Comparison of ENCODE assay signal across 1 cellular context in the genomic region with DNA sequence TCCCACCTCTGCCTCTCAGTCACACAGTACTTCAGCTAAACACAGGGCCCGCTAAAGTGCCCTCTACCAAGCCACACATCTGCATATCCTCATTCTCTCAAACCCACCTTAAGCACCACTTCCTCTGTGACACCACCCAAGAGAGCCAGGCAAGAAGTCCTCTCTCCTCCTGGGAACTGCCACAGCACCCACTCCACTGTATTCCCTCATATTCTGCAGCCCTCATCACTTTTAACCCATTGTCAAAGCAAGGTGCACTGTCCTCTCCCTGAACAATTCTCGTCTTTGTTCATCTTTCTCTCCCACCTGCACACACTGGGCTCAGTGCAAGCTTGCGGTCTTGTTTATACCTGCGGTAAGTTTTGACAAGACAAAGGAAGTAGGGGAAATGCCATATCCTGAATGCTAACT.
TF ChIP-seq lines count a peak whose summit lies in the region.

No MANE protein-coding gene starts in this region.

TF ChIP-seq in GM12878, 131 proteins besides CTCF, POLR2A, EP300 and RAD21 (continued from another document and continues in another):
- TF ChIP-seq NKRF (conservative IDR thresholded peaks at IDR 0.05) (no peak), TBL1XR1 (IDR thresholded peaks at IDR 0.05; ENCODE audit: low read depth, low read length) (no peak), E2F8 (IDR thresholded peaks at IDR 0.05; ENCODE audit: low read depth, partially characterized antibody) (no peak), REST (IDR thresholded peaks at IDR 0.05; ENCODE audit: low read depth, low read length) (no peak), NRF1 (conservative IDR thresholded peaks at IDR 0.05; ENCODE audit: low read depth, low read length) (no peak), SMC3 (IDR thresholded peaks at IDR 0.05; ENCODE audit: borderline replicate concordance, low read length) (no peak), DPF2 (IDR thresholded peaks at IDR 0.05) (peak; percentile 79), MEF2A (IDR thresholded peaks at IDR 0.05; ENCODE audit: insufficient read depth, low read depth, low read length) (no peak), ZNF207 (IDR thresholded peaks at IDR 0.05; ENCODE audit: borderline replicate concordance) (no peak), ZNF274 (IDR thresholded peaks at IDR 0.05; ENCODE audit: insufficient read depth, insufficient read length) (no peak), ZSCAN29 (IDR thresholded peaks at IDR 0.05) (no peak), STAT3 (IDR thresholded peaks at IDR 0.05; ENCODE audit: low read depth, low read length) (no peak), NFXL1 (IDR thresholded peaks at IDR 0.05; ENCODE audit: borderline replicate concordance) (no peak), CEBPB (IDR thresholded peaks at IDR 0.05; ENCODE audit: borderline replicate concordance in 1 of 2, low read depth in 2 of 2, low read length in 2 of 2) (no peak), RBBP5 (conservative IDR thresholded peaks at IDR 0.05) (no peak), BHLHE40 (IDR thresholded peaks at IDR 0.05; ENCODE audit: borderline replicate concordance in 1 of 2, low read depth in 2 of 2, low read length in 1 of 2) (0 out of 4 replicates have a peak, but pooled peaks of 1 of the 2 experiments have one; percentile 29), SREBF2 (IDR thresholded peaks at IDR 0.05; ENCODE audit: low read length) (no peak), PAX8 (IDR thresholded peaks at IDR 0.05) (no peak), ZNF217 (IDR thresholded peaks at IDR 0.05) (no peak)
- TF ChIP-seq, protein P1, sequence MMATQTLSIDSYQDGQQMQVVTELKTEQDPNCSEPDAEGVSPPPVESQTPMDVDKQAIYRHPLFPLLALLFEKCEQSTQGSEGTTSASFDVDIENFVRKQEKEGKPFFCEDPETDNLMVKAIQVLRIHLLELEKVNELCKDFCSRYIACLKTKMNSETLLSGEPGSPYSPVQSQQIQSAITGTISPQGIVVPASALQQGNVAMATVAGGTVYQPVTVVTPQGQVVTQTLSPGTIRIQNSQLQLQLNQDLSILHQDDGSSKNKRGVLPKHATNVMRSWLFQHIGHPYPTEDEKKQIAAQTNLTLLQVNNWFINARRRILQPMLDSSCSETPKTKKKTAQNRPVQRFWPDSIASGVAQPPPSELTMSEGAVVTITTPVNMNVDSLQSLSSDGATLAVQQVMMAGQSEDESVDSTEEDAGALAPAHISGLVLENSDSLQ (IDR thresholded peaks at IDR 0.05) = no peak
- TF ChIP-seq, protein P2, sequence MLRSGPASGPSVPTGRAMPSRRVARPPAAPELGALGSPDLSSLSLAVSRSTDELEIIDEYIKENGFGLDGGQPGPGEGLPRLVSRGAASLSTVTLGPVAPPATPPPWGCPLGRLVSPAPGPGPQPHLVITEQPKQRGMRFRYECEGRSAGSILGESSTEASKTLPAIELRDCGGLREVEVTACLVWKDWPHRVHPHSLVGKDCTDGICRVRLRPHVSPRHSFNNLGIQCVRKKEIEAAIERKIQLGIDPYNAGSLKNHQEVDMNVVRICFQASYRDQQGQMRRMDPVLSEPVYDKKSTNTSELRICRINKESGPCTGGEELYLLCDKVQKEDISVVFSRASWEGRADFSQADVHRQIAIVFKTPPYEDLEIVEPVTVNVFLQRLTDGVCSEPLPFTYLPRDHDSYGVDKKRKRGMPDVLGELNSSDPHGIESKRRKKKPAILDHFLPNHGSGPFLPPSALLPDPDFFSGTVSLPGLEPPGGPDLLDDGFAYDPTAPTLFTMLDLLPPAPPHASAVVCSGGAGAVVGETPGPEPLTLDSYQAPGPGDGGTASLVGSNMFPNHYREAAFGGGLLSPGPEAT (IDR thresholded peaks at IDR 0.05; ENCODE audit: low read depth) = peak; percentile 73; the same call in 1 of the 2 replicates
- TF ChIP-seq, protein P3, sequence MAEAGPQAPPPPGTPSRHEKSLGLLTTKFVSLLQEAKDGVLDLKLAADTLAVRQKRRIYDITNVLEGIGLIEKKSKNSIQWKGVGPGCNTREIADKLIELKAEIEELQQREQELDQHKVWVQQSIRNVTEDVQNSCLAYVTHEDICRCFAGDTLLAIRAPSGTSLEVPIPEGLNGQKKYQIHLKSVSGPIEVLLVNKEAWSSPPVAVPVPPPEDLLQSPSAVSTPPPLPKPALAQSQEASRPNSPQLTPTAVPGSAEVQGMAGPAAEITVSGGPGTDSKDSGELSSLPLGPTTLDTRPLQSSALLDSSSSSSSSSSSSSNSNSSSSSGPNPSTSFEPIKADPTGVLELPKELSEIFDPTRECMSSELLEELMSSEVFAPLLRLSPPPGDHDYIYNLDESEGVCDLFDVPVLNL (IDR thresholded peaks at IDR 0.05; ENCODE audit: low read depth, low read length) = no peak
- TF ChIP-seq, protein P4, sequence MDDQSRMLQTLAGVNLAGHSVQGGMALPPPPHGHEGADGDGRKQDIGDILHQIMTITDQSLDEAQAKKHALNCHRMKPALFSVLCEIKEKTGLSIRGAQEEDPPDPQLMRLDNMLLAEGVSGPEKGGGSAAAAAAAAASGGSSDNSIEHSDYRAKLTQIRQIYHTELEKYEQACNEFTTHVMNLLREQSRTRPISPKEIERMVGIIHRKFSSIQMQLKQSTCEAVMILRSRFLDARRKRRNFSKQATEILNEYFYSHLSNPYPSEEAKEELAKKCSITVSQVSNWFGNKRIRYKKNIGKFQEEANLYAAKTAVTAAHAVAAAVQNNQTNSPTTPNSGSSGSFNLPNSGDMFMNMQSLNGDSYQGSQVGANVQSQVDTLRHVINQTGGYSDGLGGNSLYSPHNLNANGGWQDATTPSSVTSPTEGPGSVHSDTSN (IDR thresholded peaks at IDR 0.05; ENCODE audit: insufficient replicate concordance, low read depth, low read length) = no peak
- TF ChIP-seq, protein P5, sequence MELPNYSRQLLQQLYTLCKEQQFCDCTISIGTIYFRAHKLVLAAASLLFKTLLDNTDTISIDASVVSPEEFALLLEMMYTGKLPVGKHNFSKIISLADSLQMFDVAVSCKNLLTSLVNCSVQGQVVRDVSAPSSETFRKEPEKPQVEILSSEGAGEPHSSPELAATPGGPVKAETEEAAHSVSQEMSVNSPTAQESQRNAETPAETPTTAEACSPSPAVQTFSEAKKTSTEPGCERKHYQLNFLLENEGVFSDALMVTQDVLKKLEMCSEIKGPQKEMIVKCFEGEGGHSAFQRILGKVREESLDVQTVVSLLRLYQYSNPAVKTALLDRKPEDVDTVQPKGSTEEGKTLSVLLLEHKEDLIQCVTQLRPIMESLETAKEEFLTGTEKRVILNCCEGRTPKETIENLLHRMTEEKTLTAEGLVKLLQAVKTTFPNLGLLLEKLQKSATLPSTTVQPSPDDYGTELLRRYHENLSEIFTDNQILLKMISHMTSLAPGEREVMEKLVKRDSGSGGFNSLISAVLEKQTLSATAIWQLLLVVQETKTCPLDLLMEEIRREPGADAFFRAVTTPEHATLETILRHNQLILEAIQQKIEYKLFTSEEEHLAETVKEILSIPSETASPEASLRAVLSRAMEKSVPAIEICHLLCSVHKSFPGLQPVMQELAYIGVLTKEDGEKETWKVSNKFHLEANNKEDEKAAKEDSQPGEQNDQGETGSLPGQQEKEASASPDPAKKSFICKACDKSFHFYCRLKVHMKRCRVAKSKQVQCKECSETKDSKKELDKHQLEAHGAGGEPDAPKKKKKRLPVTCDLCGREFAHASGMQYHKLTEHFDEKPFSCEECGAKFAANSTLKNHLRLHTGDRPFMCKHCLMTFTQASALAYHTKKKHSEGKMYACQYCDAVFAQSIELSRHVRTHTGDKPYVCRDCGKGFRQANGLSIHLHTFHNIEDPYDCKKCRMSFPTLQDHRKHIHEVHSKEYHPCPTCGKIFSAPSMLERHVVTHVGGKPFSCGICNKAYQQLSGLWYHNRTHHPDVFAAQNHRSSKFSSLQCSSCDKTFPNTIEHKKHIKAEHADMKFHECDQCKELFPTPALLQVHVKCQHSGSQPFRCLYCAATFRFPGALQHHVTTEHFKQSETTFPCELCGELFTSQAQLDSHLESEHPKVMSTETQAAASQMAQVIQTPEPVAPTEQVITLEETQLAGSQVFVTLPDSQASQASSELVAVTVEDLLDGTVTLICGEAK (IDR thresholded peaks at IDR 0.05; ENCODE audit: borderline replicate concordance) = no peak
- TF ChIP-seq, protein P6, sequence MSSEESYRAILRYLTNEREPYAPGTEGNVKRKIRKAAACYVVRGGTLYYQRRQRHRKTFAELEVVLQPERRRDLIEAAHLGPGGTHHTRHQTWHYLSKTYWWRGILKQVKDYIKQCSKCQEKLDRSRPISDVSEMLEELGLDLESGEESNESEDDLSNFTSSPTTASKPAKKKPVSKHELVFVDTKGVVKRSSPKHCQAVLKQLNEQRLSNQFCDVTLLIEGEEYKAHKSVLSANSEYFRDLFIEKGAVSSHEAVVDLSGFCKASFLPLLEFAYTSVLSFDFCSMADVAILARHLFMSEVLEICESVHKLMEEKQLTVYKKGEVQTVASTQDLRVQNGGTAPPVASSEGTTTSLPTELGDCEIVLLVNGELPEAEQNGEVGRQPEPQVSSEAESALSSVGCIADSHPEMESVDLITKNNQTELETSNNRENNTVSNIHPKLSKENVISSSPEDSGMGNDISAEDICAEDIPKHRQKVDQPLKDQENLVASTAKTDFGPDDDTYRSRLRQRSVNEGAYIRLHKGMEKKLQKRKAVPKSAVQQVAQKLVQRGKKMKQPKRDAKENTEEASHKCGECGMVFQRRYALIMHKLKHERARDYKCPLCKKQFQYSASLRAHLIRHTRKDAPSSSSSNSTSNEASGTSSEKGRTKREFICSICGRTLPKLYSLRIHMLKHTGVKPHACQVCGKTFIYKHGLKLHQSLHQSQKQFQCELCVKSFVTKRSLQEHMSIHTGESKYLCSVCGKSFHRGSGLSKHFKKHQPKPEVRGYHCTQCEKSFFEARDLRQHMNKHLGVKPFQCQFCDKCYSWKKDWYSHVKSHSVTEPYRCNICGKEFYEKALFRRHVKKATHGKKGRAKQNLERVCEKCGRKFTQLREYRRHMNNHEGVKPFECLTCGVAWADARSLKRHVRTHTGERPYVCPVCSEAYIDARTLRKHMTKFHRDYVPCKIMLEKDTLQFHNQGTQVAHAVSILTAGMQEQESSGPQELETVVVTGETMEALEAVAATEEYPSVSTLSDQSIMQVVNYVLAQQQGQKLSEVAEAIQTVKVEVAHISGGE (CRISPR knock-in tag; IDR thresholded peaks at IDR 0.05) = no peak
